ENCODE assay signal across 20 cellular contexts in the genomic region with DNA sequence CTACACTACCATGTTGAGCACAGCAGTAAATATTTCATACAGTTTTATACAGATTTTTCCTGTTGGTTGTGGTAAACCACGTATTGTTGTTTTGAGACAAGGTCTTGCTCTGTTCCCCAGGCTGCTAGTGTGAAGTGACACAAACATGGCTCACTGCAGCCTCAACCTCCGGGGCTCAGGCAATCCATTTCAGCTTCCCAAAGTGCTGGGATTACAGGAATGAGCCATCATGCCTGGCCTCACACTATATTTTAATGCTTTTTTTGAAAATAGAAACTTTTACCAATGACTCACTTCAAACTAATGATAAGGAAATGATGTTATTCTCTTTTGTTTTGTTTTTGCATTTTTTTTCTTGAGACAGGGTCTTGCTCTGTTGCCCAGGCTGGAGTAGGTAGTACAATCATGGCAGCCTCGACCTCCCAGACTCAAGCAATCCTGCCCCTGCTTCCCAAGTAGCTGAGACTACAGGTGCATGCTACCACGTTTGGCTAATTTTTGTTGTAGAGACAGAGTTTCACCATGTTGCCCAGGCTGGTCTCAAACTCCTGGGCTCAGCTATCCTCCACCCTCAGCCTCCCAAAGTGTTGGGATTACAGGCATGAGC.
"Had no signal": no experiment of that assay in that cellular context is flagged by ENCODE, and none has a peak within 500 bp of the region (broad histone marks: within the 10 kb centered on the region; RNA-seq: fewer than 3 reads in every experiment).

No MANE protein-coding gene starts in this region.

- ATAC-seq: activated naive CD4-positive, alpha-beta T cell treated with anti-CD3 and anti-CD28 coated beads, Interleukin-2, amount 50 U/mL, for 72 hours; mucosa of descending colon; natural killer cell; stimulated activated naive CD8-positive, alpha-beta T cell treated with anti-CD3 and anti-CD28 coated beads, Interleukin-15, Interleukin-2, amounts not matched to agents 100 U/mL and 50 U/mL, for 24 hours had no signal

- H3K36me3 Mint-ChIP-seq: activated naive CD4-positive, alpha-beta T cell treated with anti-CD3 and anti-CD28 coated beads, Interleukin-2, amount 50 U/mL, for 72 hours; natural killer cell had no signal

- H3K4me3 ChIP-seq: breast epithelium, dorsolateral prefrontal cortex, esophagus muscularis mucosa, mucosa of descending colon, prostate gland, sigmoid colon, upper lobe of left lung had no signal

- H3K27ac Mint-ChIP-seq: activated naive CD4-positive, alpha-beta T cell treated with anti-CD3 and anti-CD28 coated beads, Interleukin-2, amount 50 U/mL, for 72 hours; natural killer cell had no signal

- H3K4me1 ChIP-seq: breast epithelium, prostate gland had no signal

- DNase-seq: activated CD4-positive, alpha-beta T cell treated with anti-CD3 and anti-CD28 coated beads, Interleukin-2, amount 50 U/mL, for 1 hour; activated T-cell treated with anti-CD3 and anti-CD28 coated beads for 4 hours; amygdala; dorsolateral prefrontal cortex; foreskin melanocyte; head of caudate nucleus; mucosa of descending colon; natural killer cell; occipital lobe; sigmoid colon; stimulated activated CD4-positive, alpha-beta T cell treated with anti-CD3 and anti-CD28 coated beads, Interleukin-4, amount 100 ng/mL, for 1 hour; stimulated activated CD8-positive, alpha-beta memory T cell treated with anti-CD3 and anti-CD28 coated beads, Interleukin-4, amount 100 ng/mL, for 48 hours; stimulated activated naive CD8-positive, alpha-beta T cell treated with anti-CD3 and anti-CD28 coated beads, Interleukin-15, Interleukin-2, amounts not matched to agents 100 U/mL and 50 U/mL, for 24 hours; upper lobe of left lung had no signal

- FAIRE-seq: endometrium, islet of Langerhans had no signal

- H3K4me3 Mint-ChIP-seq: natural killer cell had no signal

- H3K9me3 Mint-ChIP-seq: activated naive CD4-positive, alpha-beta T cell treated with anti-CD3 and anti-CD28 coated beads, Interleukin-2, amount 50 U/mL, for 72 hours; natural killer cell had no signal

- H3K9me3 ChIP-seq: breast epithelium, esophagus muscularis mucosa, mucosa of descending colon, prostate gland, sigmoid colon, upper lobe of left lung had no signal

- H3K36me3 ChIP-seq: breast epithelium, prostate gland, upper lobe of left lung had no signal

- H3K27ac ChIP-seq: breast epithelium, dorsolateral prefrontal cortex, esophagus muscularis mucosa, prostate gland, sigmoid colon, upper lobe of left lung had no signal

- H3K27me3 ChIP-seq: breast epithelium, dorsolateral prefrontal cortex, esophagus muscularis mucosa, sigmoid colon, upper lobe of left lung had no signal
